11 cellular contexts compared by ENCODE assay signal in genomic region chr5:142600611-142601360, GRCh38.
DNase-seq lines count a peak whose midpoint lies in the region; ATAC-seq and TF ChIP-seq lines count a peak whose summit lies in the region.
"Had no signal": no experiment of that assay in that cellular context is flagged by ENCODE, and none has a peak within 500 bp of the region (broad histone marks: within the 10 kb centered on the region; RNA-seq: fewer than 3 reads in every experiment).

No MANE protein-coding gene starts in this region.

- no peaks in the 10 kb centered on the region for H3K27me3 Mint-ChIP-seq in osteocyte (ENCODE audit: unreplicated experiment)
- H3K27me3 Mint-ChIP-seq in activated CD4-positive, alpha-beta memory T cell treated with anti-CD3 and anti-CD28 coated beads for 36 hours, result peaks cover 13% of the 10 kb centered on the region

- peak overlapping the region; percentile 27; the same call in 1 of the 2 replicates for H3K27ac ChIP-seq in C4-2B

- no peak for ATAC-seq in HG03432 (IDR thresholded peaks at IDR 0.05; ENCODE audit: unreplicated experiment)
- no peak for ATAC-seq in GM21526 (IDR thresholded peaks at IDR 0.05; ENCODE audit: low FRiP score, unreplicated experiment)

- intact Hi-C loops in activated CD4-positive, alpha-beta memory T cell treated with anti-CD3 and anti-CD28 coated beads for 36 hours (cut with micrococcal nuclease), result no loop called here

- CTCF ChIA-PET in activated CD4-positive, alpha-beta memory T cell treated with anti-CD3 and anti-CD28 coated beads for 36 hours (lab: Charles Lee), result interaction anchor here (1.4 to 2.0 kb wide), 2 partner anchors 11 to 55 kb away, joined by 4 to 5 read pairs; no protein-coding TSS in a partner anchor

- H3K27ac Mint-ChIP-seq in osteocyte (ENCODE audit: unreplicated experiment), result peak overlapping the region; percentile 92
- H3K27ac Mint-ChIP-seq in activated CD4-positive, alpha-beta memory T cell treated with anti-CD3 and anti-CD28 coated beads for 36 hours, result no peak overlapping the region

- H3K4me1 Mint-ChIP-seq in osteocyte (ENCODE audit: unreplicated experiment), result peaks cover 54% of the 10 kb centered on the region
- H3K4me1 Mint-ChIP-seq in activated CD4-positive, alpha-beta memory T cell treated with anti-CD3 and anti-CD28 coated beads for 36 hours (ENCODE audit: low read depth), result peaks cover 2% of the 10 kb centered on the region

- no peaks in the 10 kb centered on the region for H3K36me3 Mint-ChIP-seq in osteocyte (ENCODE audit: unreplicated experiment)
- no peaks in the 10 kb centered on the region for H3K36me3 Mint-ChIP-seq in activated CD4-positive, alpha-beta memory T cell treated with anti-CD3 and anti-CD28 coated beads for 36 hours

- peak overlapping the region; percentile 72 for H3K4me3 Mint-ChIP-seq in osteocyte (ENCODE audit: unreplicated experiment)
- no peak overlapping the region for H3K4me3 Mint-ChIP-seq in activated CD4-positive, alpha-beta memory T cell treated with anti-CD3 and anti-CD28 coated beads for 36 hours

- no peaks in the 10 kb centered on the region for H3K9me3 Mint-ChIP-seq in osteocyte (ENCODE audit: unreplicated experiment)
- no peaks in the 10 kb centered on the region for H3K9me3 Mint-ChIP-seq in activated CD4-positive, alpha-beta memory T cell treated with anti-CD3 and anti-CD28 coated beads for 36 hours

- DNase-seq in fibroblast of pulmonary artery (ENCODE audit: low read depth) (peak; percentile 74), osteocyte (ENCODE audit: extremely low spot score, unreplicated experiment) (no peak), T-helper 1 cell (no peak)
- no peak for DNase-seq in activated CD4-positive, alpha-beta memory T cell treated with anti-CD3 and anti-CD28 coated beads for 36 hours
- DNase-seq: activated CD4-positive, alpha-beta T cell treated with anti-CD3 and anti-CD28 coated beads, Interleukin-2, amount 50 U/mL, for 4 hours; DMS 273 treated with DMSO at 0.1 percent for 48 hours; NCI-H1436 treated with DMSO at 0.1 percent for 48 hours had no signal

- TF ChIP-seq CTCF in C4-2B (conservative IDR thresholded peaks at IDR 0.05) (no peak), fibroblast of pulmonary artery (IDR thresholded peaks at IDR 0.05; ENCODE audit: low read length, missing control alignments) (no peak), osteocyte (IDR thresholded peaks at IDR 0.05) (no peak)

- POLR2A ChIA-PET in activated CD4-positive, alpha-beta memory T cell treated with anti-CD3 and anti-CD28 coated beads for 36 hours (lab: Charles Lee), result no interaction called here

- H3K4me3 ChIP-seq in fibroblast of pulmonary artery (replicated peaks; ENCODE audit: low read depth, low read length), result peak overlapping the region; percentile 14

TF ChIP-seq in PFSK-1, 5 proteins besides CTCF, POLR2A, EP300 and RAD21:
- TF ChIP-seq POLR2AphosphoS5 (IDR thresholded peaks at IDR 0.05; ENCODE audit: low read depth, low read length), result no peak
- 0 out of 4 replicates have a peak, but pooled peaks of 1 of the 2 experiments have one; percentile 33 for TF ChIP-seq REST (IDR thresholded peaks at IDR 0.05; ENCODE audit: insufficient read depth in 1 of 2, low read depth in 2 of 2, low read length in 2 of 2)
- TF ChIP-seq SIN3A (IDR thresholded peaks at IDR 0.05; ENCODE audit: borderline replicate concordance, insufficient read depth, low read length), result peak; percentile 76; the same call in 1 of the 2 replicates
- TF ChIP-seq FOXP2 (optimal IDR thresholded peaks at IDR 0.05; ENCODE audit: borderline replicate concordance, extremely low read depth, extremely low read length, insufficient read depth), result no peak
- peak; percentile 37; the same call in 1 of the 2 replicates for TF ChIP-seq TAF1 (IDR thresholded peaks at IDR 0.05; ENCODE audit: borderline replicate concordance, insufficient read depth, low read length)
